Comparison of ENCODE assay signal across 8 cellular contexts in genomic region chr11:64355078-64355940, GRCh38. TPM values are rescaled to one million over a fixed set of nuclear protein-coding genes. Genes with fewer than 3 reads are reported as not detected.
DNase-seq lines count a peak whose midpoint lies in the region; ATAC-seq and TF ChIP-seq lines count a peak whose summit lies in the region.

No MANE protein-coding gene starts in this region.

- H3K4me1 ChIP-seq in adrenal gland (replicated peaks in 1 of 2) = peaks cover 14 to 33% of the 10 kb centered on the region in 2 donors

- no peak for TF ChIP-seq POLR2A in adrenal gland (IDR thresholded peaks at IDR 0.05)

- H3K36me3 ChIP-seq in adrenal gland (replicated peaks in 1 of 2) = no peaks in the 10 kb centered on the region

- intact Hi-C loops in adrenal gland (cut with DNase I) = loop anchor here (10.0 kb wide), 1 partner anchor 299 kb away; no protein-coding TSS in a partner anchor
- intact Hi-C loops in cardiac septum (cut with DNase I) = no loop called here
- intact Hi-C loops in posterior vena cava (cut with DNase I) = no loop called here

- 10 to 19% (median 14%) methylated on average over 12 to 23 of the region's 23 CpGs for WGBS in adrenal gland, 4 donors

- DNase-seq in H4 (ENCODE audit: low spot score) = peak; percentile 81
- peak; percentile 61 for DNase-seq in NCI-H526 treated with DMSO at 0.1 percent for 48 hours (lab: John Stamatoyannopoulos, UW)
- peak; percentile 87 to 92 (median 90) for DNase-seq in adrenal gland
- peak; percentile 86 for DNase-seq in cardiac septum (ENCODE audit: low spot score)
- peak; percentile 94 for DNase-seq in posterior vena cava (ENCODE audit: low spot score)

- no peak for ATAC-seq in GM21381 (IDR thresholded peaks at IDR 0.05; ENCODE audit: unreplicated experiment)
- no peak for ATAC-seq in HG02588 (IDR thresholded peaks at IDR 0.05; ENCODE audit: unreplicated experiment)

- peak; percentile 91 for TF ChIP-seq CTCF in C4-2B (conservative IDR thresholded peaks at IDR 0.05)
- TF ChIP-seq CTCF in adrenal gland (IDR thresholded peaks at IDR 0.05) = peak; percentile 64 to 76 (median 72)

- no peaks in the 10 kb centered on the region for H3K27me3 ChIP-seq in adrenal gland

- H3K27ac ChIP-seq in C4-2B = peak overlapping the region; percentile 84
- peak overlapping the region in 3 of 5 donors; percentile 40 to 76 (median 44) for H3K27ac ChIP-seq in adrenal gland

- no peaks in the 10 kb centered on the region for H3K9me3 ChIP-seq in adrenal gland (replicated peaks in 1 of 3)

- H3K4me3 ChIP-seq in adrenal gland = peak overlapping the region in 2 of 4 donors; percentile 26 to 55

RNA-seq across cellular contexts. Expression of gene RPS6KA4, which starts 3.7 kb away (rescaled TPM):
- total RNA-seq in H4 (2014; rRNA removed; shearing (Covaris generic)) = 20.4 and 33.2 TPM in 2 replicates
- 10 to 100 TPM; 13.4 to 89.3 (median 27.0) TPM for total RNA-seq in adrenal gland
- polyA plus RNA-seq in adrenal gland = 10 to 100 TPM in 2 of 3 donors, 1 to 10 TPM in 1; 4.9 to 29.8 (median 14.4) TPM
- 15.4 TPM for total RNA-seq in cardiac septum
- 10 to 100 TPM; 29.2 to 33.5 TPM for total RNA-seq in posterior vena cava

RNA-seq across cellular contexts. Expression of gene CCDC88B, which starts 15.3 kb away (rescaled TPM):
- total RNA-seq in H4 (2014; rRNA removed; shearing (Covaris generic)) = 1.2 and 1.8 TPM in 2 replicates
- total RNA-seq in adrenal gland (10 to 100 TPM in 7 of 8 donors, 1 to 10 TPM in 1; 8.9 to 22.6 (median 14.5) TPM), cardiac septum (6.3 TPM), posterior vena cava (1 to 10 TPM; 7.0 to 9.5 TPM)
- polyA plus RNA-seq in adrenal gland = 100 to 1,000 TPM in 1 of 3 donors, 10 to 100 TPM in 1, 1 to 10 TPM in 1; 5.1 to 143 (median 47.9) TPM

RNA-seq across cellular contexts. Expression of gene PRDX5, which starts 37.4 kb away (rescaled TPM):
- total RNA-seq in H4 (2014; rRNA removed; shearing (Covaris generic)) = 186 and 206 TPM in 2 replicates
- total RNA-seq in adrenal gland (100 to 1,000 TPM; 324 to 684 (median 429) TPM), cardiac septum (208 TPM), posterior vena cava (10 to 100 TPM; 82.7 to 98.6 TPM)
- polyA plus RNA-seq in adrenal gland = 100 to 1,000 TPM; 403 to 713 (median 555) TPM

RNA-seq across cellular contexts. Expression of gene TRMT112, which starts 38.0 kb away (rescaled TPM):
- 511 and 714 TPM in 2 replicates for total RNA-seq in H4 (2014; rRNA removed; shearing (Covaris generic))
- total RNA-seq in adrenal gland = 100 to 1,000 TPM; 286 to 991 (median 377) TPM
- polyA plus RNA-seq in adrenal gland = 100 to 1,000 TPM; 362 to 855 (median 658) TPM
- 75.1 TPM for total RNA-seq in cardiac septum
- total RNA-seq in posterior vena cava = 100 to 1,000 TPM; 107 to 119 TPM

RNA-seq across cellular contexts. Expression of gene ESRRA, which starts 50.0 kb away (rescaled TPM):
- total RNA-seq in H4 (2014; rRNA removed; shearing (Covaris generic)) = 16.2 and 28.2 TPM in 2 replicates
- 10 to 100 TPM; 33.2 to 74.4 (median 58.7) TPM for total RNA-seq in adrenal gland
- polyA plus RNA-seq in adrenal gland = 10 to 100 TPM; 18.2 to 62.1 (median 56.0) TPM
- total RNA-seq in cardiac septum = 116 TPM
- 10 to 100 TPM; 33.5 to 41.2 TPM for total RNA-seq in posterior vena cava

Comparison
In these comparisons a context has a peak if more than half of its experiments do, and no peak if none do; other contexts are left out.
1. intact Hi-C loops: an anchor here in adrenal gland (10.0 kb wide); none called in cardiac septum and posterior vena cava.